ENCODE assay signal across 8 cellular contexts in genomic region chr6:142013286-142013685, GRCh38.
DNase-seq lines count a peak whose midpoint lies in the region; ATAC-seq and TF ChIP-seq lines count a peak whose summit lies in the region.

No MANE protein-coding gene starts in this region.

- TF ChIP-seq CTCF in esophagus squamous epithelium (IDR thresholded peaks at IDR 0.05) (no peak), GM20000 (IDR thresholded peaks at IDR 0.05; ENCODE audit: extremely low read depth, missing control alignments) (no peak)

- intact Hi-C loops in esophagus squamous epithelium (cut with DNase I), result no loop called here

- H3K27me3 ChIP-seq in SJSA1 (replicated peaks) (no peaks in the 10 kb centered on the region), esophagus squamous epithelium (peaks cover 0 to 9% (median 0%) of the 10 kb centered on the region in 4 donors)

- TF ChIP-seq POLR2A in esophagus squamous epithelium (IDR thresholded peaks at IDR 0.05), result no peak

- no peaks in the 10 kb centered on the region for H3K36me3 ChIP-seq in SJSA1
- no peaks in the 10 kb centered on the region for H3K36me3 ChIP-seq in esophagus squamous epithelium

- H3K9me3 ChIP-seq in SJSA1 (replicated peaks), result no peaks in the 10 kb centered on the region
- no peaks in the 10 kb centered on the region for H3K9me3 ChIP-seq in esophagus squamous epithelium

- DNase-seq in SJSA1 (ENCODE audit: low read depth in 1 of 2, low spot score in 2 of 2), result peak in 1 of 2 experiments; percentile 89
- DNase-seq in non-pigmented ciliary epithelial cell (ENCODE audit: low read depth), result peak; percentile 76
- no peak for DNase-seq in esophagus squamous epithelium (lab: John Stamatoyannopoulos, UW)
- no peak for DNase-seq in NCI-H345 treated with DMSO at 0.1 percent for 48 hours (lab: John Stamatoyannopoulos, UW; ENCODE audit: unreplicated experiment)
- DNase-seq in NCI-H1417 treated with DMSO at 0.1 percent for 48 hours (lab: John Stamatoyannopoulos, UW), result no peak
- DNase-seq in GM20000 (ENCODE audit: low spot score), result no peak

- no peak overlapping the region for H3K4me3 ChIP-seq in SJSA1
- H3K4me3 ChIP-seq in esophagus squamous epithelium, result no peak overlapping the region

- peaks cover 66% of the 10 kb centered on the region for H3K4me1 ChIP-seq in SJSA1 (replicated peaks)
- peaks cover 10 to 24% (median 14%) of the 10 kb centered on the region in 3 donors for H3K4me1 ChIP-seq in esophagus squamous epithelium

- peak overlapping the region; percentile 98 for H3K27ac ChIP-seq in SJSA1
- H3K27ac ChIP-seq in esophagus squamous epithelium, result no peak overlapping the region

- peak; percentile 98 for ATAC-seq in GM18870 (IDR thresholded peaks at IDR 0.05; ENCODE audit: unreplicated experiment)
- ATAC-seq in HG02840 (IDR thresholded peaks at IDR 0.05; ENCODE audit: low FRiP score, unreplicated experiment), result peak; percentile 74
